ENCODE assay signal across 28 cellular contexts in genomic region chr3:167835359-167835758, GRCh38.
DNase-seq lines count a peak whose midpoint lies in the region; ATAC-seq, FAIRE-seq and TF ChIP-seq lines count a peak whose summit lies in the region.
"Had no signal": no experiment of that assay in that cellular context is flagged by ENCODE, and none has a peak within 500 bp of the region (broad histone marks: within the 10 kb centered on the region; RNA-seq: fewer than 3 reads in every experiment).

No MANE protein-coding gene starts in this region.

- H3K27me3 Mint-ChIP-seq in natural killer cell (ENCODE audit: low read depth in 2 of 2), result no peaks in the 10 kb centered on the region
- H3K27me3 Mint-ChIP-seq: CD4-positive, alpha-beta memory T cell; CD4-positive, CD25-positive, alpha-beta regulatory T cell had no signal

- H3K9me2 ChIP-seq in OCI-LY1 (ENCODE audit: low read depth, low read length), result no peaks in the 10 kb centered on the region
- H3K9me2 ChIP-seq in neural cell (ENCODE audit: insufficient read depth, low read length), result no peaks in the 10 kb centered on the region

- TF ChIP-seq RAD21 in HepG2 (CRISPR knock-in tag; IDR thresholded peaks at IDR 0.05) (no peak), K562 (CRISPR knock-in tag; conservative IDR thresholded peaks at IDR 0.05 in 1 of 2, IDR thresholded peaks at IDR 0.05 in 1 of 2) (no peak), neural cell (conservative IDR thresholded peaks at IDR 0.05) (no peak)

- CTCF ChIA-PET in HepG2 (lab: Yijun Ruan, JAX; ENCODE audit: low intra/inter-chr PET ratio, low total read pairs) (no interaction called here), K562 (lab: Yijun Ruan, JAX; ENCODE audit: low intra/inter-chr PET ratio) (no interaction called here)

- no peaks in the 10 kb centered on the region for H4K20me1 ChIP-seq in HepG2 (ENCODE audit: insufficient read depth, low read length)
- H4K20me1 ChIP-seq in OCI-LY1 (ENCODE audit: insufficient read depth, low read length), result no peaks in the 10 kb centered on the region
- no peaks in the 10 kb centered on the region for H4K20me1 ChIP-seq in K562 (replicated peaks; ENCODE audit: control insufficient read depth, insufficient read depth, low read length)
- no peaks in the 10 kb centered on the region for H4K20me1 ChIP-seq in neural cell (ENCODE audit: insufficient read depth)
- H4K20me1 ChIP-seq: BLaER1 had no signal

- no peak overlapping the region for H3K4me3 Mint-ChIP-seq in natural killer cell
- H3K4me3 Mint-ChIP-seq: CD14-positive monocyte; CD4-positive, alpha-beta memory T cell; CD4-positive, CD25-positive, alpha-beta regulatory T cell; CD8-positive, alpha-beta memory T cell had no signal

- no peak for ATAC-seq in HepG2
- ATAC-seq in right lobe of liver, result no peak
- ATAC-seq in K562, result no peak
- no peak for ATAC-seq in GM21423 (IDR thresholded peaks at IDR 0.05; ENCODE audit: unreplicated experiment)
- ATAC-seq in natural killer cell, result no peak
- ATAC-seq: GM12878 had no signal

- H3K9ac ChIP-seq in HepG2 (ENCODE audit: insufficient read depth, low read depth, low read length), result no peak overlapping the region
- H3K9ac ChIP-seq in OCI-LY1 (ENCODE audit: low read length), result no peak overlapping the region
- H3K9ac ChIP-seq in K562 (ENCODE audit: insufficient read depth in 1 of 2, low read depth in 2 of 2, low read length in 2 of 2), result no peak overlapping the region
- H3K9ac ChIP-seq in neural cell (ENCODE audit: low read length), result no peak overlapping the region
- H3K9ac ChIP-seq: BLaER1 had no signal

- H3K4me1 Mint-ChIP-seq in natural killer cell, result no peaks in the 10 kb centered on the region
- H3K4me1 Mint-ChIP-seq: CD4-positive, alpha-beta memory T cell; CD4-positive, CD25-positive, alpha-beta regulatory T cell; CD8-positive, alpha-beta memory T cell had no signal

- H3F3A ChIP-seq in OCI-LY1 (ENCODE audit: insufficient read depth, low read length) (peaks cover 1% of the 10 kb centered on the region; the same call in 1 of the 2 replicates), neural cell (ENCODE audit: insufficient read depth, low read length, poor library complexity, severe bottlenecking) (no peaks in the 10 kb centered on the region)

- intact Hi-C loops in HepG2 (cut with micrococcal nuclease; ENCODE audit: unreplicated experiment) (no loop called here), right lobe of liver (cut with DNase I) (no loop called here), K562 (cut with micrococcal nuclease) (no loop called here), natural killer cell (cut with micrococcal nuclease) (no loop called here)

- H2AFZ ChIP-seq in HepG2 (ENCODE audit: low read length) (no peak overlapping the region), OCI-LY1 (ENCODE audit: low read length) (peak overlapping the region; percentile 80), K562 (ENCODE audit: low read depth, low read length) (no peak overlapping the region), neural cell (ENCODE audit: low read depth, low read length) (no peak overlapping the region)

- no peak overlapping the region for H3K27ac Mint-ChIP-seq in natural killer cell
- H3K27ac Mint-ChIP-seq: CD14-positive monocyte; CD4-positive, CD25-positive, alpha-beta regulatory T cell; CD8-positive, alpha-beta memory T cell had no signal

- in situ Hi-C loops in HepG2 (cut with HindIII; ENCODE audit: extremely low pct_ligation_motif_present, low pct_unique_long_range_greater_than_20kb) (no loop called here), K562 (cut with MboI) (no loop called here)

- no peaks in the 10 kb centered on the region for H3K36me3 Mint-ChIP-seq in natural killer cell
- H3K36me3 Mint-ChIP-seq: CD14-positive monocyte; CD4-positive, alpha-beta memory T cell; CD4-positive, CD25-positive, alpha-beta regulatory T cell; CD8-positive, alpha-beta memory T cell had no signal

- H3K79me2 ChIP-seq in HepG2 (ENCODE audit: insufficient read depth, low read length) (no peaks in the 10 kb centered on the region), OCI-LY1 (ENCODE audit: insufficient read depth, low read length) (no peaks in the 10 kb centered on the region), K562 (ENCODE audit: control insufficient read depth, insufficient read depth, low read length) (no peaks in the 10 kb centered on the region), neural cell (replicated peaks; ENCODE audit: insufficient read depth, low read length) (no peaks in the 10 kb centered on the region)

- WGBS in HepG2 (ENCODE audit: low lambda C conversion rate), result 38% methylated on average over 5 of the region's 5 CpGs
- WGBS in right lobe of liver (ENCODE audit: insufficient coverage, low coverage, low lambda C conversion rate, missing lambda C conversion rate), result 60% methylated on average over 5 of the region's 5 CpGs
- WGBS in K562 (ENCODE audit: insufficient coverage, low coverage, missing lambda C conversion rate), result 0% methylated on average over 3 of the region's 5 CpGs

- H3K4me2 ChIP-seq in HepG2 (ENCODE audit: low read depth, low read length) (no peak overlapping the region), OCI-LY1 (ENCODE audit: low read length) (no peak overlapping the region), K562 (ENCODE audit: insufficient read depth, low read length) (no peak overlapping the region), neural cell (ENCODE audit: low read length) (no peak overlapping the region)
- H3K4me2 ChIP-seq: BLaER1 had no signal

- H3K4me3 ChIP-seq in HepG2 (replicated peaks in 1 of 3; ENCODE audit: insufficient read depth in 1 of 3, low read depth in 2 of 3, low read length in 3 of 3), result no peak overlapping the region
- no peak overlapping the region for H3K4me3 ChIP-seq in right lobe of liver
- H3K4me3 ChIP-seq in OCI-LY1 (ENCODE audit: low read depth, low read length, poor library complexity, severe bottlenecking), result no peak overlapping the region
- no peak overlapping the region for H3K4me3 ChIP-seq in K562
- H3K4me3 ChIP-seq in neural cell (ENCODE audit: low read length), result no peak overlapping the region
- H3K4me3 ChIP-seq: BLaER1, GM12878 had no signal

- no peak for TF ChIP-seq CTCF in HepG2 (CRISPR knock-in tag; IDR thresholded peaks at IDR 0.05)
- TF ChIP-seq CTCF in right lobe of liver (IDR thresholded peaks at IDR 0.05), result no peak
- TF ChIP-seq CTCF in OCI-LY1 (IDR thresholded peaks at IDR 0.05; ENCODE audit: low read length), result no peak
- TF ChIP-seq CTCF in K562 (IDR thresholded peaks at IDR 0.05 in 2 of 3, conservative IDR thresholded peaks at IDR 0.05 in 1 of 3; ENCODE audit: insufficient read depth in 2 of 3, low read depth in 1 of 3, low read length in 3 of 3), result no peak
- TF ChIP-seq CTCF in neural cell (IDR thresholded peaks at IDR 0.05; ENCODE audit: poor library complexity, severe bottlenecking), result no peak
- TF ChIP-seq CTCF in natural killer cell (IDR thresholded peaks at IDR 0.05), result no peak
- no peak for TF ChIP-seq CTCF in GM20000 (IDR thresholded peaks at IDR 0.05; ENCODE audit: extremely low read depth, missing control alignments)

- H3K9me3 Mint-ChIP-seq in natural killer cell, result no peaks in the 10 kb centered on the region
- H3K9me3 Mint-ChIP-seq: CD14-positive monocyte; CD4-positive, alpha-beta memory T cell; CD8-positive, alpha-beta memory T cell had no signal

- H3K9me1 ChIP-seq in K562 (ENCODE audit: control insufficient read depth, insufficient read depth, low read length), result no peaks in the 10 kb centered on the region

- TF ChIP-seq EP300 in HepG2 (IDR thresholded peaks at IDR 0.05; ENCODE audit: low read depth in 2 of 2, low read length in 2 of 2) (no peak), HepG2 (CRISPR knock-in tag; IDR thresholded peaks at IDR 0.05; ENCODE audit: borderline replicate concordance) (no peak), K562 (IDR thresholded peaks at IDR 0.05; ENCODE audit: low read length) (no peak), neural cell (conservative IDR thresholded peaks at IDR 0.05; ENCODE audit: poor library complexity, severe bottlenecking) (no peak)

- FAIRE-seq in HepG2 (lab: Jason Lieb, UNC) (no peak), K562 (lab: Jason Lieb, UNC) (no peak)
- FAIRE-seq: GM12878, GM12892, GM18507 had no signal

- H3K27ac ChIP-seq in HepG2 (ENCODE audit: extremely low read length, insufficient read depth, low read length), result no peak overlapping the region
- H3K27ac ChIP-seq in right lobe of liver, result no peak overlapping the region
- H3K27ac ChIP-seq in OCI-LY1 (ENCODE audit: low read depth, low read length, poor library complexity, severe bottlenecking), result peak overlapping the region; percentile 9
- no peak overlapping the region for H3K27ac ChIP-seq in K562 (ENCODE audit: extremely low read depth, low read depth, low read length)
- peak overlapping the region; percentile 31 for H3K27ac ChIP-seq in neural cell (ENCODE audit: low read length)
- H3K27ac ChIP-seq: 22Rv1, BLaER1 had no signal

- H3K36me3 ChIP-seq in HepG2 (replicated peaks in 1 of 2; ENCODE audit: control insufficient read depth in 1 of 2, insufficient read depth in 2 of 2, low read length in 2 of 2) (no peaks in the 10 kb centered on the region), right lobe of liver (no peaks in the 10 kb centered on the region), OCI-LY1 (ENCODE audit: insufficient read depth, low read length) (no peaks in the 10 kb centered on the region), K562 (ENCODE audit: control insufficient read depth, insufficient read depth, low read length) (no peaks in the 10 kb centered on the region), neural cell (ENCODE audit: insufficient read depth, low read length) (no peaks in the 10 kb centered on the region)
- H3K36me3 ChIP-seq: BE2C, BLaER1 had no signal

- TF ChIP-seq POLR2A in HepG2 (IDR thresholded peaks at IDR 0.05; ENCODE audit: insufficient read depth in 1 of 2, low read depth in 2 of 2, low read length in 2 of 2) (no peak), right lobe of liver (IDR thresholded peaks at IDR 0.05) (no peak), K562 (conservative IDR thresholded peaks at IDR 0.05) (no peak)

- DNase-seq in HepG2 (ENCODE audit: low spot score) (no peak), right lobe of liver (no peak), K562 (ENCODE audit: extremely low read depth in 1 of 4, low spot score in 3 of 4) (no peak), natural killer cell (no peak), GM20000 (ENCODE audit: low spot score) (no peak)
- DNase-seq: ACHN; BE2C; C1 segment of cervical spinal cord; CD4-positive, alpha-beta memory T cell; CD4-positive, CD25-positive, alpha-beta regulatory T cell; CD8-positive, alpha-beta memory T cell; COR-L47; DMS 273 treated with DMSO at 0.1 percent for 48 hours; DMS153; DMS53; DMS79; DND-41; EL; GDM1 had no signal

- BruUV-seq in HepG2 (replicated peaks; lab: Mats Ljungman, UMichigan) (no TSS peak), K562 (replicated peaks; lab: Mats Ljungman, UMichigan) (no TSS peak)

- POLR2A ChIA-PET in HepG2 (lab: Yijun Ruan, JAX) (no interaction called here), K562 (lab: Yijun Ruan, JAX) (no interaction called here)

- no peaks in the 10 kb centered on the region for H3K9me3 ChIP-seq in HepG2 (ENCODE audit: low read length)
- H3K9me3 ChIP-seq in right lobe of liver, result no peaks in the 10 kb centered on the region
- H3K9me3 ChIP-seq in OCI-LY1 (ENCODE audit: low read length), result 0 out of 2 replicates have a peak, but pooled peaks cover 3% of the 10 kb centered on the region
- H3K9me3 ChIP-seq in K562 (replicated peaks; ENCODE audit: control insufficient read depth, insufficient read depth, low read depth, low read length), result no peaks in the 10 kb centered on the region
- H3K9me3 ChIP-seq in neural cell (ENCODE audit: low read length), result no peaks in the 10 kb centered on the region
- H3K9me3 ChIP-seq: BE2C, BLaER1 had no signal

- no peaks in the 10 kb centered on the region for H3K4me1 ChIP-seq in HepG2 (ENCODE audit: insufficient read depth, low read length)
- H3K4me1 ChIP-seq in right lobe of liver, result peaks cover 0 to 2% (median 0%) of the 10 kb centered on the region in 4 donors
- H3K4me1 ChIP-seq in OCI-LY1 (ENCODE audit: insufficient read depth, low read length, severe bottlenecking), result peaks cover 53% of the 10 kb centered on the region
- no peaks in the 10 kb centered on the region for H3K4me1 ChIP-seq in K562 (replicated peaks in 1 of 2; ENCODE audit: control insufficient read depth in 2 of 2, insufficient read depth in 2 of 2, low read length in 2 of 2)
- H3K4me1 ChIP-seq: BE2C, BLaER1 had no signal

- H3K27me3 ChIP-seq in HepG2 (ENCODE audit: control insufficient read depth in 1 of 2, insufficient read depth in 2 of 2, low read length in 2 of 2), result no peaks in the 10 kb centered on the region; a peak in 1 of 5 replicates
- H3K27me3 ChIP-seq in right lobe of liver, result no peaks in the 10 kb centered on the region
- H3K27me3 ChIP-seq in OCI-LY1 (ENCODE audit: insufficient read depth, low read length), result no peaks in the 10 kb centered on the region
- no peaks in the 10 kb centered on the region for H3K27me3 ChIP-seq in K562 (ENCODE audit: control insufficient read depth in 2 of 2, insufficient read depth in 2 of 2, low read length in 2 of 2)
- H3K27me3 ChIP-seq in neural cell (ENCODE audit: insufficient read depth, low read depth, low read length), result no peaks in the 10 kb centered on the region
- H3K27me3 ChIP-seq: BLaER1 had no signal

Comparison
In these comparisons a context has a peak if more than half of its experiments do, and no peak if none do; other contexts are left out.
1. H3K27ac ChIP-seq: peak in OCI-LY1 (single experiment) and neural cell (single experiment); none in HepG2 (single experiment), right lobe of liver (0 of 3) and K562 (single experiment).
2. Of the 241 proteins assayed by ChIP-seq in both HepG2 and K562: peak only in HepG2: none; only in K562: MAFG; in both: MAFF and MAFK; in neither: 238.